8 cellular contexts compared by ENCODE assay signal in genomic region chr15:73052679-73053397, GRCh38. TPM values are rescaled to one million over a fixed set of nuclear protein-coding genes. Genes with fewer than 3 reads are reported as not detected.
DNase-seq lines count a peak whose midpoint lies in the region; ATAC-seq and TF ChIP-seq lines count a peak whose summit lies in the region.

No MANE protein-coding gene starts in this region.

- no peak for TF ChIP-seq EP300 in upper lobe of left lung (IDR thresholded peaks at IDR 0.05)

- H3K9me3 Mint-ChIP-seq in neural crest cell = no peaks in the 10 kb centered on the region

- peak; percentile 24 for DNase-seq in activated gamma-delta T cell treated with Interleukin-2 at 50 U/mL for 16 hours
- DNase-seq in activated gamma-delta T cell (lab: John Stamatoyannopoulos, UW) = no peak
- DNase-seq in HK-2 (ENCODE audit: unreplicated experiment) = peak; percentile 26
- peak; percentile 87 for DNase-seq in OCI-M1 (lab: John Stamatoyannopoulos, UW)
- DNase-seq in activated effector memory CD4-positive, alpha-beta T cell treated with anti-CD3 and anti-CD28 coated beads, Interleukin-2, amount 50 U/mL, for 16 hours = peak; percentile 69
- peak; percentile 59 for DNase-seq in germinal center (ENCODE audit: low spot score)
- peak; percentile 48 for DNase-seq in neural crest cell (ENCODE audit: low read depth, low spot score)
- DNase-seq in upper lobe of left lung = peak; percentile 36 to 41

- no peaks in the 10 kb centered on the region for H3K36me3 ChIP-seq in upper lobe of left lung

- peak overlapping the region; percentile 86 to 97 (median 92) for H3K4me3 ChIP-seq in upper lobe of left lung

- H3K27me3 ChIP-seq in upper lobe of left lung = peaks cover 0 to 3% (median 0%) of the 10 kb centered on the region in 4 donors

- H3K27ac ChIP-seq in upper lobe of left lung = peak overlapping the region; percentile 73 to 94 (median 82)

- H3K9me3 ChIP-seq in upper lobe of left lung = no peaks in the 10 kb centered on the region

- H3K4me3 Mint-ChIP-seq in neural crest cell = no peak overlapping the region

- TF ChIP-seq CTCF in neural crest cell (conservative IDR thresholded peaks at IDR 0.05) (peak; percentile 47), upper lobe of left lung (IDR thresholded peaks at IDR 0.05) (peak in 1 of 6 experiments; percentile 9)

- no peak for TF ChIP-seq POLR2A in upper lobe of left lung (IDR thresholded peaks at IDR 0.05)

- WGBS in upper lobe of left lung, 2 donors = 1% methylated on average over 11 to 28 of the region's 59 CpGs

- no peaks in the 10 kb centered on the region for H3K36me3 Mint-ChIP-seq in neural crest cell (ENCODE audit: low read depth)

- H3K4me1 ChIP-seq in upper lobe of left lung = peaks cover 2 to 34% (median 15%) of the 10 kb centered on the region in 4 donors

- peak overlapping the region; percentile 95 for H3K27ac Mint-ChIP-seq in neural crest cell (ENCODE audit: unreplicated experiment)

- no peaks in the 10 kb centered on the region for H3K27me3 Mint-ChIP-seq in neural crest cell (ENCODE audit: low read depth)

- peaks cover 35% of the 10 kb centered on the region for H3K4me1 Mint-ChIP-seq in neural crest cell

- peak in 1 of 2 donors; percentile 10 for ATAC-seq in upper lobe of left lung (ENCODE audit: low FRiP score in 2 of 2)

RNA-seq across cellular contexts. Expression of gene NEO1, which starts 0.6 kb away (rescaled TPM):
- 75.6 and 80.1 TPM in 2 replicates for total RNA-seq in neural crest cell
- 10 to 100 TPM; 14.7 to 37.5 (median 28.2) TPM for total RNA-seq in upper lobe of left lung
